ENCODE assay signal across 24 cellular contexts in the genomic region with DNA sequence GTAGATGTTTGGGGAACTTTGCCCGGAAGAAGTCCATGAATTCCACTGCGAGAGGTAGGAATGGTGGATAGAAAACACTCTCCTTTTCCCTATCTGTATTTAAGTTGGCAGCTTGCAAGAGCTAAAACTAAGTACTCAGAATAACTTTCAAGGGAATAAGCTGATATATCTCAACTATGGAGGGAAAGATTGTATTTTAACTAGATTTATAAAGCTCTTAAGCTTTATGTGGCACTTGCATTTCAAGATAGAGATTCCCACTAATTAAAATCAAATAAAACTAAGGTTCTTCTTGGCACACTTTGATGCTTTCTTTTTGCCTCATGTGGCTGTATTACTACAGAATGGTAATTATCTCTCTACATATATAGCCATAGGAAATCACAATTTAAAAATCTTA.
"Had no signal": no experiment of that assay in that cellular context is flagged by ENCODE, and none has a peak within 500 bp of the region (broad histone marks: within the 10 kb centered on the region; RNA-seq: fewer than 3 reads in every experiment).

No MANE protein-coding gene starts in this region.

- DNase-seq: colonic mucosa; cortex of kidney; dermis blood vessel endothelial cell; dorsolateral prefrontal cortex; effector CD4-positive, alpha-beta T cell; effector CD8-positive, alpha-beta T cell; effector memory CD4-positive, alpha-beta T cell; effector memory CD8-positive, alpha-beta T cell; endodermal cell; erythroblast; esophagus squamous epithelium; foreskin fibroblast; foreskin keratinocyte; foreskin melanocyte; gastrocnemius medialis; glutamatergic neuron; head of caudate nucleus; heart left ventricle; heart right ventricle had no signal

- H3K27me3 ChIP-seq: colonic mucosa, dorsolateral prefrontal cortex, esophagus muscularis mucosa, esophagus squamous epithelium, foreskin keratinocyte, gastrocnemius medialis, gastroesophageal sphincter, heart left ventricle, heart right ventricle had no signal

- ATAC-seq: effector memory CD8-positive, alpha-beta T cell; esophagus mucosa; foreskin keratinocyte; gastrocnemius medialis; gastroesophageal sphincter; heart left ventricle; heart right ventricle had no signal

- H3K27ac ChIP-seq: colonic mucosa, coronary artery, dorsolateral prefrontal cortex, epithelial cell of prostate, esophagus muscularis mucosa, esophagus squamous epithelium, foreskin keratinocyte, gastrocnemius medialis, gastroesophageal sphincter, heart left ventricle, heart right ventricle had no signal

- H3K9me3 ChIP-seq: colonic mucosa, esophagus muscularis mucosa, esophagus squamous epithelium, gastrocnemius medialis, gastroesophageal sphincter, heart left ventricle, heart right ventricle had no signal

- H3K4me3 ChIP-seq: colonic mucosa, coronary artery, dorsolateral prefrontal cortex, esophagus muscularis mucosa, esophagus squamous epithelium, gastrocnemius medialis, gastroesophageal sphincter, heart left ventricle, heart right ventricle had no signal

- H3K4me1 ChIP-seq: colonic mucosa, esophagus muscularis mucosa, esophagus squamous epithelium, foreskin keratinocyte, gastrocnemius medialis, gastroesophageal sphincter, heart left ventricle, heart right ventricle had no signal

- H3K36me3 ChIP-seq: colonic mucosa, esophagus muscularis mucosa, esophagus squamous epithelium, gastrocnemius medialis, gastroesophageal sphincter, heart left ventricle, heart right ventricle had no signal
